Comparison of ENCODE assay signal across 15 cellular contexts in genomic region chr21:31566061-31566460, GRCh38.
DNase-seq lines count a peak whose midpoint lies in the region; ATAC-seq and TF ChIP-seq lines count a peak whose summit lies in the region.
"Had no signal": no experiment of that assay in that cellular context is flagged by ENCODE, and none has a peak within 500 bp of the region (broad histone marks: within the 10 kb centered on the region; RNA-seq: fewer than 3 reads in every experiment).

No MANE protein-coding gene starts in this region.

- no peaks in the 10 kb centered on the region for H3K27me3 ChIP-seq in right cardiac atrium (ENCODE audit: control insufficient read depth, insufficient read depth)
- H3K27me3 ChIP-seq in left ventricle myocardium inferior (ENCODE audit: low read depth): peaks cover 23% of the 10 kb centered on the region
- H3K27me3 ChIP-seq in RWPE2 (ENCODE audit: insufficient read depth, poor library complexity, severe bottlenecking): no peaks in the 10 kb centered on the region
- H3K27me3 ChIP-seq in foreskin keratinocyte: no peaks in the 10 kb centered on the region
- no peaks in the 10 kb centered on the region for H3K27me3 ChIP-seq in testis
- H3K27me3 ChIP-seq in Peyer's patch: no peaks in the 10 kb centered on the region

- intact Hi-C loops in right cardiac atrium (cut with DNase I): no loop called here
- intact Hi-C loops in left ventricle myocardium inferior (cut with micrococcal nuclease): no loop called here
- intact Hi-C loops in testis (cut with DNase I; ENCODE audit: low total_unique reads): no loop called here

- no peaks in the 10 kb centered on the region for H3K9me3 ChIP-seq in right cardiac atrium (ENCODE audit: control insufficient read depth, low read length)
- H3K9me3 ChIP-seq in left ventricle myocardium inferior (replicated peaks): no peaks in the 10 kb centered on the region
- H3K9me3 ChIP-seq in RWPE2 (ENCODE audit: severe bottlenecking): no peaks in the 10 kb centered on the region
- H3K9me3 ChIP-seq in testis: no peaks in the 10 kb centered on the region
- no peaks in the 10 kb centered on the region for H3K9me3 ChIP-seq in Peyer's patch
- H3K9me3 ChIP-seq: psoas muscle had no signal

- DNase-seq in right cardiac atrium: no peak
- no peak for DNase-seq in left ventricle myocardium inferior
- DNase-seq in RWPE2 (ENCODE audit: low spot score): no peak
- DNase-seq in foreskin keratinocyte: no peak
- DNase-seq in testis: peak; percentile 53
- DNase-seq in NOMO-1 treated with dmso at 0.1 percent for 144 hours (lab: John Stamatoyannopoulos, UW; ENCODE audit: unreplicated experiment): no peak
- DNase-seq in Peyer's patch: no peak
- DNase-seq: activated CD4-positive, alpha-beta T cell treated with anti-CD3 and anti-CD28 coated beads, Interleukin-2, amount 50 U/mL, for 1 hour; activated gamma-delta T cell; DMS79 treated with DMSO at 0.1 percent for 48 hours; HCEC 1CT; NCI-H146; psoas muscle; stimulated activated naive B cell treated with anti-CD40 and anti-IgM and Interleukin-4, amounts not matched to agents 10 μg/mL and 1 μg/mL and 100 μg/mL, for 72 hours had no signal

- H3K36me3 ChIP-seq in left ventricle myocardium inferior (no peaks in the 10 kb centered on the region), RWPE2 (ENCODE audit: low read depth) (no peaks in the 10 kb centered on the region), testis (ENCODE audit: low read depth, missing control alignments) (no peaks in the 10 kb centered on the region), Peyer's patch (no peaks in the 10 kb centered on the region)

- H3K4me3 ChIP-seq in right cardiac atrium (ENCODE audit: low read length) (no peak overlapping the region), left ventricle myocardium inferior (no peak overlapping the region), RWPE2 (ENCODE audit: severe bottlenecking) (no peak overlapping the region), testis (no peak overlapping the region), Peyer's patch (no peak overlapping the region)
- H3K4me3 ChIP-seq: psoas muscle had no signal

- H3K4me1 ChIP-seq in right cardiac atrium (ENCODE audit: control insufficient read depth, insufficient read depth, low read length) (peaks cover 2% of the 10 kb centered on the region), left ventricle myocardium inferior (no peaks in the 10 kb centered on the region), RWPE2 (ENCODE audit: insufficient read depth, poor library complexity, severe bottlenecking) (no peaks in the 10 kb centered on the region), foreskin keratinocyte (no peaks in the 10 kb centered on the region), testis (peaks cover 5% of the 10 kb centered on the region), Peyer's patch (no peaks in the 10 kb centered on the region)
- H3K4me1 ChIP-seq: psoas muscle had no signal

- no peak overlapping the region for H3K27ac ChIP-seq in right cardiac atrium (ENCODE audit: low read length)
- H3K27ac ChIP-seq in left ventricle myocardium inferior (replicated peaks): no peak overlapping the region
- H3K27ac ChIP-seq in RWPE2 (ENCODE audit: poor library complexity, severe bottlenecking): no peak overlapping the region
- H3K27ac ChIP-seq in foreskin keratinocyte: no peak overlapping the region
- H3K27ac ChIP-seq in testis: peak overlapping the region in 1 of 2 donors; percentile 54
- H3K27ac ChIP-seq in Peyer's patch: no peak overlapping the region
- H3K27ac ChIP-seq: psoas muscle had no signal

- TF ChIP-seq CTCF in left ventricle myocardium inferior (IDR thresholded peaks at IDR 0.05; ENCODE audit: borderline replicate concordance): no peak
- TF ChIP-seq CTCF in RWPE2 (IDR thresholded peaks at IDR 0.05; ENCODE audit: poor library complexity, severe bottlenecking): peak; percentile 20
- peak; percentile 46 for TF ChIP-seq CTCF in foreskin keratinocyte (conservative IDR thresholded peaks at IDR 0.05)
- peak; percentile 34 to 65 (median 37) for TF ChIP-seq CTCF in testis (IDR thresholded peaks at IDR 0.05)
- no peak for TF ChIP-seq CTCF in Peyer's patch (IDR thresholded peaks at IDR 0.05)

- ATAC-seq in right cardiac atrium (peak; percentile 34 to 79), RWPE2 (ENCODE audit: low read depth) (no peak), foreskin keratinocyte (no peak), HG02973 (IDR thresholded peaks at IDR 0.05; ENCODE audit: unreplicated experiment) (no peak)

- TF ChIP-seq POLR2A in testis (IDR thresholded peaks at IDR 0.05): no peak
- no peak for TF ChIP-seq POLR2A in Peyer's patch (IDR thresholded peaks at IDR 0.05)

Comparison
In these comparisons a context has a peak if more than half of its experiments do, and no peak if none do; other contexts are left out.
1. ATAC-seq: peak in right cardiac atrium (2 of 2); none in RWPE2 (single experiment), foreskin keratinocyte (single experiment) and HG02973 (single experiment).
2. CTCF ChIP-seq: peak in RWPE2 (single experiment), foreskin keratinocyte (single experiment) and testis (3 of 3); none in left ventricle myocardium inferior (single experiment) and Peyer's patch (0 of 6).